Comparison of ENCODE assay signal across 23 cellular contexts in genomic region chr2:7324706-7325105, GRCh38.
DNase-seq lines count a peak whose midpoint lies in the region; ATAC-seq and TF ChIP-seq lines count a peak whose summit lies in the region.
"Had no signal": no experiment of that assay in that cellular context is flagged by ENCODE, and none has a peak within 500 bp of the region (broad histone marks: within the 10 kb centered on the region; RNA-seq: fewer than 3 reads in every experiment).

No MANE protein-coding gene starts in this region.

- intact Hi-C loops in CD8-positive, alpha-beta T cell (cut with DNase I, micrococcal nuclease) = no loop called here

- no peaks in the 10 kb centered on the region for H3K79me2 ChIP-seq in H9 (ENCODE audit: insufficient read depth, low read length)
- H3K79me2 ChIP-seq in trophoblast cell (ENCODE audit: control insufficient read depth, insufficient read depth, low read length, poor library complexity) = no peaks in the 10 kb centered on the region

- H3K4me1 Mint-ChIP-seq in H9 = peaks cover 45 to 55% of the 10 kb centered on the region in 2 experiments
- H3K4me1 Mint-ChIP-seq in WTC11 = peaks cover 33% of the 10 kb centered on the region
- H3K4me1 Mint-ChIP-seq in CD8-positive, alpha-beta T cell (ENCODE audit: low read depth) = no peaks in the 10 kb centered on the region

- H3K27ac Mint-ChIP-seq in H9 (0 out of 7 replicates have a peak overlapping the region, but pooled peaks of 1 of the 3 experiments have one; percentile 19), WTC11 (no peak overlapping the region)
- H3K27ac Mint-ChIP-seq in CD8-positive, alpha-beta T cell = no peak overlapping the region
- H3K27ac Mint-ChIP-seq: CD4-positive, alpha-beta T cell; HFFc6 had no signal

- H4K5ac ChIP-seq in H9 (ENCODE audit: insufficient read length, low read depth, low read length) = no peak overlapping the region

- peaks cover 25% of the 10 kb centered on the region for H3K27me3 Mint-ChIP-seq in H9 (ENCODE audit: low read depth)
- H3K27me3 Mint-ChIP-seq in WTC11 (ENCODE audit: low read depth) = peaks cover 12% of the 10 kb centered on the region
- peaks cover 15% of the 10 kb centered on the region for H3K27me3 Mint-ChIP-seq in CD8-positive, alpha-beta T cell (ENCODE audit: low read depth)

- WGBS in H9 (ENCODE audit: extremely low coverage, insufficient read length, low lambda C conversion rate) = no CpG with 5 or more reads among the region's 24 CpGs
- WGBS in trophoblast cell (ENCODE audit: extremely low coverage, insufficient coverage, insufficient read length) = no CpG with 5 or more reads among the region's 24 CpGs

- H3K9me3 ChIP-seq in H9 (ENCODE audit: control insufficient read depth, low read depth, low read length) (no peaks in the 10 kb centered on the region), iPS-15b (ENCODE audit: control insufficient read depth, insufficient read depth, low read length) (no peaks in the 10 kb centered on the region), trophoblast cell (ENCODE audit: insufficient read depth, low read depth, low read length) (peaks cover 2% of the 10 kb centered on the region)
- H3K9me3 ChIP-seq in CD8-positive, alpha-beta T cell (ENCODE audit: low read length) = no peaks in the 10 kb centered on the region
- H3K9me3 ChIP-seq: BLaER1 had no signal

- no peak overlapping the region for H2BK20ac ChIP-seq in H9 (ENCODE audit: low read depth, low read length, poor library complexity, severe bottlenecking)

- H3K4me1 ChIP-seq in H9 (ENCODE audit: insufficient read depth, low read length) (no peaks in the 10 kb centered on the region; the same call in 1 of the 2 replicates), iPS-15b (ENCODE audit: control insufficient read depth, insufficient read depth, low read length) (peaks cover 9% of the 10 kb centered on the region), trophoblast cell (ENCODE audit: control insufficient read depth in 1 of 2, insufficient read depth in 2 of 2, low read length in 2 of 2) (no peaks in the 10 kb centered on the region)
- no peaks in the 10 kb centered on the region for H3K4me1 ChIP-seq in CD8-positive, alpha-beta T cell (ENCODE audit: insufficient read depth, low read length)
- H3K4me1 ChIP-seq: BLaER1 had no signal

- H4K91ac ChIP-seq in H9 (ENCODE audit: insufficient read length, low read depth, low read length) (no peak overlapping the region), trophoblast cell (ENCODE audit: low read depth, low read length) (no peak overlapping the region)

- H3K18ac ChIP-seq in H9 (ENCODE audit: insufficient read length, low read depth, low read length) (no peak overlapping the region), trophoblast cell (ENCODE audit: low read length) (no peak overlapping the region)

- H3K56ac ChIP-seq in H9 (ENCODE audit: insufficient read length, low read depth, low read length) = no peak overlapping the region

- POLR2A ChIA-PET in WTC11 (lab: Charles Lee) = no interaction called here
- POLR2A ChIA-PET in CD8-positive, alpha-beta T cell (lab: Charles Lee) = no interaction called here

- H2BK15ac ChIP-seq in H9 (ENCODE audit: low read depth, low read length) = no peak overlapping the region

- H3K36me3 ChIP-seq in iPS-15b (ENCODE audit: control insufficient read depth, insufficient read depth, low read length) = no peaks in the 10 kb centered on the region
- no peaks in the 10 kb centered on the region for H3K36me3 ChIP-seq in trophoblast cell (ENCODE audit: control insufficient read depth in 1 of 2, insufficient read depth in 2 of 2, low read length in 2 of 2)
- H3K36me3 ChIP-seq in CD8-positive, alpha-beta T cell (ENCODE audit: insufficient read depth, low read length) = no peaks in the 10 kb centered on the region
- H3K36me3 ChIP-seq: BLaER1 had no signal

- H3K4me3 ChIP-seq in iPS-15b (ENCODE audit: low read depth, low read length) = peak overlapping the region; percentile 7
- H3K4me3 ChIP-seq in trophoblast cell (ENCODE audit: low read depth, low read length) = peak overlapping the region; percentile 2
- H3K4me3 ChIP-seq in CD8-positive, alpha-beta T cell (ENCODE audit: low read depth, low read length) = no peak overlapping the region
- H3K4me3 ChIP-seq: BLaER1, PC-9, SK-N-MC had no signal

- H3K4ac ChIP-seq in H9 (ENCODE audit: low read depth, low read length) (no peak overlapping the region), trophoblast cell (ENCODE audit: low read depth, low read length) (no peak overlapping the region)

- no peaks in the 10 kb centered on the region for H3K36me3 Mint-ChIP-seq in H9 (ENCODE audit: insufficient read depth in 1 of 3, low read depth in 3 of 3)
- no peaks in the 10 kb centered on the region for H3K36me3 Mint-ChIP-seq in WTC11
- H3K36me3 Mint-ChIP-seq in CD8-positive, alpha-beta T cell = no peaks in the 10 kb centered on the region

- H4K20me1 ChIP-seq in H9 (ENCODE audit: control insufficient read depth, insufficient read depth, insufficient read length) = no peaks in the 10 kb centered on the region
- H4K20me1 ChIP-seq: BLaER1 had no signal

- peak; percentile 69 for ATAC-seq in WTC11
- no peak for ATAC-seq in HG03520 (IDR thresholded peaks at IDR 0.05; ENCODE audit: unreplicated experiment)
- no peak for ATAC-seq in CD8-positive, alpha-beta T cell
- ATAC-seq in GM21390 (IDR thresholded peaks at IDR 0.05; ENCODE audit: unreplicated experiment) = no peak

- H2BK120ac ChIP-seq in H9 (ENCODE audit: low read depth, low read length, poor library complexity, severe bottlenecking) = no peak overlapping the region
- H2BK120ac ChIP-seq in trophoblast cell (ENCODE audit: insufficient read depth, low read length, poor library complexity) = no peak overlapping the region

- no peak overlapping the region for H3T11ph ChIP-seq in H9 (ENCODE audit: low read length)

- H4K8ac ChIP-seq in H9 (replicated peaks; ENCODE audit: insufficient read length, low read depth, low read length) (no peak overlapping the region), trophoblast cell (ENCODE audit: low read depth, low read length) (no peak overlapping the region)

- TF ChIP-seq CTCF in H9 (conservative IDR thresholded peaks at IDR 0.05) (no peak), WTC11 (IDR thresholded peaks at IDR 0.05) (no peak)
- no peak for TF ChIP-seq CTCF in CD8-positive, alpha-beta T cell (IDR thresholded peaks at IDR 0.05)

- H3K4me2 ChIP-seq in H9 (ENCODE audit: insufficient read depth, insufficient read length, low read length) (no peak overlapping the region), trophoblast cell (ENCODE audit: low read length) (no peak overlapping the region)
- H3K4me2 ChIP-seq: BLaER1, PC-9 had no signal

- H3K4me3 Mint-ChIP-seq in H9 (peak overlapping the region in 1 of 2 experiments; percentile 38; a peak in 1 of 5 replicates), WTC11 (no peak overlapping the region)
- no peak overlapping the region for H3K4me3 Mint-ChIP-seq in CD8-positive, alpha-beta T cell
- H3K4me3 Mint-ChIP-seq: CD4-positive, alpha-beta T cell; HFFc6 had no signal

- H2AFZ ChIP-seq in H9 (ENCODE audit: low read length) (no peak overlapping the region), trophoblast cell (ENCODE audit: insufficient read depth, low read length, poor library complexity) (no peak overlapping the region)
- H2AFZ ChIP-seq: PC-9 had no signal

- H3K9me3 Mint-ChIP-seq in H9 (peaks cover 0 to 2% of the 10 kb centered on the region in 2 experiments; a peak in 1 of 5 replicates), WTC11 (no peaks in the 10 kb centered on the region)
- no peaks in the 10 kb centered on the region for H3K9me3 Mint-ChIP-seq in CD8-positive, alpha-beta T cell
- H3K9me3 Mint-ChIP-seq: CD4-positive, alpha-beta T cell had no signal

- H3K27ac ChIP-seq in H9 (ENCODE audit: insufficient read length, low read depth, low read length) (no peak overlapping the region), trophoblast cell (ENCODE audit: low read depth, low read length) (no peak overlapping the region)
- H3K27ac ChIP-seq in CD8-positive, alpha-beta T cell (ENCODE audit: low read depth, low read length) = no peak overlapping the region
- H3K27ac ChIP-seq: BLaER1, PC-9, SK-N-MC had no signal

- H3K27me3 ChIP-seq in H9 (ENCODE audit: insufficient read depth, low read length) (no peaks in the 10 kb centered on the region), iPS-15b (ENCODE audit: control insufficient read depth, insufficient read depth, low read length) (peaks cover 23% of the 10 kb centered on the region), trophoblast cell (ENCODE audit: insufficient read depth, low read length) (no peaks in the 10 kb centered on the region)
- H3K27me3 ChIP-seq in CD8-positive, alpha-beta T cell (ENCODE audit: insufficient read depth, low read length) = peaks cover 5% of the 10 kb centered on the region
- H3K27me3 ChIP-seq: BLaER1 had no signal

- peak overlapping the region; percentile 72; the same call in 1 of the 2 replicates for H3K14ac ChIP-seq in H9 (ENCODE audit: insufficient read depth, low read length)
- H3K14ac ChIP-seq in trophoblast cell (ENCODE audit: low read length) = no peak overlapping the region

- H3K9ac ChIP-seq in H9 (ENCODE audit: extremely low read depth, insufficient read length, low read length) (no peak overlapping the region), iPS-15b (ENCODE audit: low read depth, low read length) (no peak overlapping the region), trophoblast cell (ENCODE audit: low read length) (no peak overlapping the region)
- H3K9ac ChIP-seq: BLaER1 had no signal

- no peak overlapping the region for H2BK5ac ChIP-seq in H9 (ENCODE audit: insufficient read length, low read length)
- H2BK5ac ChIP-seq in trophoblast cell (ENCODE audit: low read depth, low read length, poor library complexity) = no peak overlapping the region

- H3K79me1 ChIP-seq in H9 (ENCODE audit: insufficient read depth, low read depth, low read length, poor library complexity, severe bottlenecking) (no peaks in the 10 kb centered on the region), trophoblast cell (ENCODE audit: low read length) (no peaks in the 10 kb centered on the region)

- no peaks in the 10 kb centered on the region for H3K23me2 ChIP-seq in H9 (ENCODE audit: insufficient read length, low read depth, low read length, poor library complexity, severe bottlenecking)

- DNase-seq in H9 = peak; percentile 52
- DNase-seq in WTC11 (ENCODE audit: low spot score) = peak; percentile 15
- no peak for DNase-seq in trophoblast cell
- DNase-seq in CD8-positive, alpha-beta T cell = no peak
- DNase-seq in NCI-H2171 (lab: John Stamatoyannopoulos, UW) = no peak
- DNase-seq: CD4-positive, alpha-beta T cell; HFFc6; KBM-7; MM.1S; NCI-H1048; NCI-H1417 treated with DMSO at 0.1 percent for 48 hours; NCI-H1930; NCI-H2227 treated with DMSO at 0.1 percent for 48 hours; NCI-H510A; NCI-H748 treated with DMSO at 0.1 percent for 48 hours; PC-9; RPMI8226; SHP77 treated with DMSO at 0.1 percent for 48 hours had no signal

- CTCF ChIA-PET in WTC11 (lab: Charles Lee) = interaction anchor here (1.5 kb wide), 1 partner anchor 121 kb away, joined by 4 read pairs; no protein-coding TSS in a partner anchor
- CTCF ChIA-PET in CD8-positive, alpha-beta T cell (lab: Charles Lee) = interaction anchor here (0.6 kb wide), 1 partner anchor 242 kb away, joined by 4 read pairs; no protein-coding TSS in a partner anchor

- H2BK12ac ChIP-seq in H9 (ENCODE audit: insufficient read length, low read depth, low read length) = no peak overlapping the region
- H2BK12ac ChIP-seq in trophoblast cell (ENCODE audit: low read length) = no peak overlapping the region

- H4K12ac ChIP-seq in trophoblast cell (ENCODE audit: low read depth, low read length) = no peak overlapping the region

- no peak overlapping the region for H2AK5ac ChIP-seq in H9 (ENCODE audit: insufficient read length, low read length)
- no peak overlapping the region for H2AK5ac ChIP-seq in trophoblast cell (ENCODE audit: low read length)

- H3K23ac ChIP-seq in H9 (ENCODE audit: insufficient read length, low read depth, low read length) (no peak overlapping the region), trophoblast cell (ENCODE audit: low read length) (no peak overlapping the region)

Comparison
In these comparisons a context has a peak if more than half of its experiments do, and no peak if none do; other contexts are left out.
1. DNase-seq: peak in H9 (single experiment) and WTC11 (single experiment); none in trophoblast cell (0 of 2), CD8-positive, alpha-beta T cell (0 of 7) and NCI-H2171 (single experiment).